Comparison of ENCODE assay signal across 14 cellular contexts in genomic region chr2:163417596-163418337, GRCh38.
DNase-seq lines count a peak whose midpoint lies in the region; ATAC-seq and TF ChIP-seq lines count a peak whose summit lies in the region.
"Had no signal": no experiment of that assay in that cellular context is flagged by ENCODE, and none has a peak within 500 bp of the region (broad histone marks: within the 10 kb centered on the region; RNA-seq: fewer than 3 reads in every experiment).

No MANE protein-coding gene starts in this region.

- H3K4me3 Mint-ChIP-seq in T-helper 17 cell: no peak overlapping the region
- H3K4me3 Mint-ChIP-seq: activated T-cell treated with anti-CD3 and anti-CD28 coated beads, Interleukin-2, amount 50 U/mL, for 72 hours had no signal

- no peaks in the 10 kb centered on the region for H3K36me3 Mint-ChIP-seq in T-helper 17 cell (ENCODE audit: low read depth)

- no peaks in the 10 kb centered on the region for H3K4me1 Mint-ChIP-seq in T-helper 17 cell

- ATAC-seq in GM18505 (IDR thresholded peaks at IDR 0.05; ENCODE audit: unreplicated experiment) (peak; percentile 96), GM19452 (IDR thresholded peaks at IDR 0.05; ENCODE audit: unreplicated experiment) (peak; percentile 93), HG02884 (IDR thresholded peaks at IDR 0.05; ENCODE audit: unreplicated experiment) (peak; percentile 86), HG03521 (IDR thresholded peaks at IDR 0.05; ENCODE audit: unreplicated experiment) (peak; percentile 79), T-helper 17 cell (no peak)
- ATAC-seq: activated T-cell treated with anti-CD3 and anti-CD28 coated beads, Interleukin-2, amount 50 U/mL, for 72 hours; Right ventricle myocardium inferior had no signal

- no peak for TF ChIP-seq POLR2A in GM18505 (IDR thresholded peaks at IDR 0.05; ENCODE audit: borderline replicate concordance, extremely low read depth, insufficient read depth, insufficient read length)

- no peaks in the 10 kb centered on the region for H3K9me3 ChIP-seq in T-helper 17 cell (ENCODE audit: control insufficient read depth, low read length, poor library complexity, severe bottlenecking)
- H3K9me3 ChIP-seq: thoracic aorta had no signal

- H3K27ac Mint-ChIP-seq in T-helper 17 cell: no peak overlapping the region
- H3K27ac Mint-ChIP-seq: activated T-cell treated with anti-CD3 and anti-CD28 coated beads, Interleukin-2, amount 50 U/mL, for 72 hours had no signal

- H3K27me3 Mint-ChIP-seq in T-helper 17 cell: no peaks in the 10 kb centered on the region

- DNase-seq in C1 segment of cervical spinal cord (lab: John Stamatoyannopoulos, UW) (no peak), T-helper 17 cell (no peak), nucleus accumbens (lab: John Stamatoyannopoulos, UW) (no peak)
- no peak for DNase-seq in activated CD4-positive, CD25-positive, alpha-beta regulatory T cell (lab: John Stamatoyannopoulos, UW)
- DNase-seq: activated T-cell treated with anti-CD3 and anti-CD28 coated beads, Interleukin-2, amount 50 U/mL, for 72 hours; H7; hypothalamus; mesenchymal stem cell had no signal
